Comparison of ENCODE assay signal across 9 cellular contexts in genomic region chr9:81522721-81523551, GRCh38.
DNase-seq lines count a peak whose midpoint lies in the region; ATAC-seq and TF ChIP-seq lines count a peak whose summit lies in the region.
"Had no signal": no experiment of that assay in that cellular context is flagged by ENCODE, and none has a peak within 500 bp of the region (broad histone marks: within the 10 kb centered on the region; RNA-seq: fewer than 3 reads in every experiment).

No MANE protein-coding gene starts in this region.

- H4K20me1 ChIP-seq in DOHH2 (ENCODE audit: control insufficient read depth, insufficient read depth, low read depth, low read length), result no peaks in the 10 kb centered on the region

- peak; percentile 55 for ATAC-seq in HG02870 (IDR thresholded peaks at IDR 0.05; ENCODE audit: unreplicated experiment)
- ATAC-seq in GM19324 (IDR thresholded peaks at IDR 0.05; ENCODE audit: low FRiP score, unreplicated experiment), result no peak

- peaks cover 3% of the 10 kb centered on the region; the same call in 1 of the 2 replicates for H3K4me1 ChIP-seq in DOHH2 (ENCODE audit: control insufficient read depth, low read length)

- H3K27ac ChIP-seq in DOHH2 (ENCODE audit: low read depth, low read length), result no peak overlapping the region
- H3K27ac ChIP-seq: SJCRH30 had no signal

- H3K4me3 ChIP-seq in DOHH2 (ENCODE audit: low read length), result no peak overlapping the region; the same call in 1 of the 2 replicates
- H3K4me3 ChIP-seq: SJCRH30 had no signal

- DNase-seq in NCI-H526 (lab: John Stamatoyannopoulos, UW), result peak; percentile 2 to 56
- peak; percentile 55 for DNase-seq in dedifferentiated amniotic fluid mesenchymal stem cell (ENCODE audit: extremely low spot score)
- peak; percentile 78 to 88 for DNase-seq in lung microvascular endothelial cell (ENCODE audit: low read depth in 2 of 2)
- DNase-seq in stimulated activated CD4-positive, alpha-beta T cell treated with anti-CD3 and anti-CD28 coated beads, Interleukin-2, amount 100 ng/mL, for 48 hours, result no peak
- no peak for DNase-seq in stimulated activated CD4-positive, alpha-beta T cell treated with anti-CD3 and anti-CD28 coated beads, Interleukin-2, amount 100 ng/mL, for 24 hours

- H3K27me3 ChIP-seq in DOHH2 (ENCODE audit: control insufficient read depth, low read length), result no peaks in the 10 kb centered on the region
- H3K27me3 ChIP-seq: SJCRH30 had no signal

- H3K9me3 ChIP-seq in DOHH2 (ENCODE audit: control insufficient read depth, insufficient read depth, low read length), result no peaks in the 10 kb centered on the region
- H3K9me3 ChIP-seq: SJCRH30 had no signal

- H3F3A ChIP-seq in DOHH2 (ENCODE audit: control insufficient read depth, insufficient read depth), result no peaks in the 10 kb centered on the region

- H3K36me3 ChIP-seq in DOHH2 (ENCODE audit: control insufficient read depth, low read length), result no peaks in the 10 kb centered on the region
- H3K36me3 ChIP-seq: SJCRH30 had no signal

- TF ChIP-seq CTCF in DOHH2 (IDR thresholded peaks at IDR 0.05; ENCODE audit: low read depth, low read length, poor library complexity, severe bottlenecking), result peak; percentile 61

- H3K9me2 ChIP-seq in DOHH2 (replicated peaks; ENCODE audit: control insufficient read depth, low read length), result no peaks in the 10 kb centered on the region

- no peaks in the 10 kb centered on the region for H3K79me2 ChIP-seq in DOHH2 (ENCODE audit: control insufficient read depth, low read length)

- H3K4me2 ChIP-seq in DOHH2 (ENCODE audit: low read length), result no peak overlapping the region

Comparison
In these comparisons a context has a peak if more than half of its experiments do, and no peak if none do; other contexts are left out.
1. DNase-seq: peak in NCI-H526 (2 of 2), dedifferentiated amniotic fluid mesenchymal stem cell (single experiment) and lung microvascular endothelial cell (2 of 2); none in stimulated activated CD4-positive, alpha-beta T cell treated with anti-CD3 and anti-CD28 coated beads, Interleukin-2, amount 100 ng/mL, for 48 hours (0 of 2) and stimulated activated CD4-positive, alpha-beta T cell treated with anti-CD3 and anti-CD28 coated beads, Interleukin-2, amount 100 ng/mL, for 24 hours (0 of 2).